Comparison of ENCODE assay signal across 8 cellular contexts in the genomic region with DNA sequence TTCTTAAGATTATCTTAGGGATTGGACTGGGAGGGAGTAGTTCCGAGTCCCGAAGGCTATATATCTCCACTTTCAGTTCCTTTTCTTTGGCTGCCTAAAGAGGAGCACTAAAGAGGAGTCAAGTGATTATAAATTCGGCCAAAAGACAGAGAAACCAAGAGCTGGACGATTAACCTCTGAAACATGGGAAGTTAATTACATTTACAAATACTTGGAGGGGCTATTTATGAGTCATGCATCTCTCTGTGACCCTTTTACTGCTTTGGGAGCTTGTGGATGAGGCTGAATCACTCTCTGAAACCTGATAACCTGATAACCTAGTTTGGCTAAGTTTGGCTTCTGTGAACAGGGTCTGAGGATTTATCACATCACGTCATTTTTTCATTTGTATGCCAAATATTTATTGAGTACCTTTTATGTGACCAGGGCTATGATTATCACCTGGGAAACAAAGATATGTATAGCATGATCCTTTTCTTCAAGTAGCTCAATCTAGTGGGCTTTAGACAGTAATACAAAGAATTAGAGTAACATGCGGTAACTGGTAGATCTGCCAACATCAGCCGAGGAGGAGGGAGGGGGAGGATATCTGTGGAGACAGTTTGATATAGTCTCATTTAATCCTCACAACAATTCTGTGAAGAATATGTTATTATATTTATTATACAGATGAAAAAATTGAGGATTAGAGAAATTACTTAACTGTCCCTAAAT.
DNase-seq lines count a peak whose midpoint lies in the region; ATAC-seq, FAIRE-seq and TF ChIP-seq lines count a peak whose summit lies in the region.

No MANE protein-coding gene starts in this region.

- no peak for ATAC-seq in GM19455 (IDR thresholded peaks at IDR 0.05; ENCODE audit: unreplicated experiment)

- FAIRE-seq in kidney (lab: Jason Lieb, UNC), result no peak

- H3K9me3 ChIP-seq in adipocyte (ENCODE audit: control insufficient read depth, low read length) (no peaks in the 10 kb centered on the region), kidney (ENCODE audit: control insufficient read depth in 1 of 2, low read length in 2 of 2) (no peaks in the 10 kb centered on the region), thyroid gland (no peaks in the 10 kb centered on the region)

- WGBS in thyroid gland, 2 donors, result 42 to 48% methylated on average over 7 of the region's 7 CpGs

- peaks cover 72% of the 10 kb centered on the region for H3K4me1 ChIP-seq in adipocyte (ENCODE audit: control insufficient read depth, insufficient read depth, low read length)
- peaks cover 18 to 28% of the 10 kb centered on the region in 2 donors for H3K4me1 ChIP-seq in kidney (ENCODE audit: control insufficient read depth in 1 of 2, insufficient read depth in 1 of 2, low read depth in 1 of 2, low read length in 2 of 2)
- H3K4me1 ChIP-seq in thyroid gland, result peaks cover 26 to 51% of the 10 kb centered on the region in 2 donors

- no peaks in the 10 kb centered on the region for H3K36me3 ChIP-seq in adipocyte (ENCODE audit: control insufficient read depth, insufficient read depth, low read length, severe bottlenecking)
- no peaks in the 10 kb centered on the region for H3K36me3 ChIP-seq in kidney (ENCODE audit: control insufficient read depth in 1 of 2, insufficient read depth in 2 of 2, low read length in 2 of 2)
- H3K36me3 ChIP-seq in thyroid gland, result no peaks in the 10 kb centered on the region

- DNase-seq in NCI-H1436 (lab: John Stamatoyannopoulos, UW) (peak; percentile 21), NCI-H1436 treated with DMSO at 0.1 percent for 48 hours (lab: John Stamatoyannopoulos, UW) (no peak), adipocyte (ENCODE audit: low read depth) (no peak), kidney (no peak), thyroid gland (no peak), NCI-H345 treated with DMSO at 0.1 percent for 48 hours (lab: John Stamatoyannopoulos, UW; ENCODE audit: unreplicated experiment) (no peak), SKM-1 treated with dmso at 0.1 percent for 144 hours (lab: John Stamatoyannopoulos, UW; ENCODE audit: unreplicated experiment) (no peak)

- TF ChIP-seq CTCF in kidney (IDR thresholded peaks at IDR 0.05; ENCODE audit: borderline replicate concordance, extremely low read depth, insufficient read depth), result no peak
- TF ChIP-seq CTCF in thyroid gland (IDR thresholded peaks at IDR 0.05), result no peak

- H3K27ac ChIP-seq in kidney (ENCODE audit: low read depth in 2 of 2, low read length in 2 of 2) (peak overlapping the region; percentile 27 to 62), thyroid gland (peak overlapping the region; percentile 45 to 64 (median 49))

- H3K4me3 ChIP-seq in adipocyte (ENCODE audit: low read length) (peak overlapping the region; percentile 79), kidney (ENCODE audit: low read length in 2 of 2) (peak overlapping the region in 1 of 2 donors; percentile 46), thyroid gland (replicated peaks in 1 of 3) (peak overlapping the region in 1 of 3 donors; percentile 6)

- H3K9ac ChIP-seq in adipocyte (ENCODE audit: low read length) (peak overlapping the region; percentile 83), kidney (ENCODE audit: low read length in 2 of 2) (peak overlapping the region in 1 of 2 donors; percentile 52)

- intact Hi-C loops in kidney (cut with DNase I) (no loop called here), thyroid gland (cut with DNase I) (no loop called here)

- H3K27me3 ChIP-seq in adipocyte (replicated peaks; ENCODE audit: control insufficient read depth, insufficient read depth, low read length), result no peaks in the 10 kb centered on the region
- H3K27me3 ChIP-seq in thyroid gland, result no peaks in the 10 kb centered on the region

- no peak for TF ChIP-seq POLR2A in thyroid gland (IDR thresholded peaks at IDR 0.05)
